8 cellular contexts compared by ENCODE assay signal in the genomic region with DNA sequence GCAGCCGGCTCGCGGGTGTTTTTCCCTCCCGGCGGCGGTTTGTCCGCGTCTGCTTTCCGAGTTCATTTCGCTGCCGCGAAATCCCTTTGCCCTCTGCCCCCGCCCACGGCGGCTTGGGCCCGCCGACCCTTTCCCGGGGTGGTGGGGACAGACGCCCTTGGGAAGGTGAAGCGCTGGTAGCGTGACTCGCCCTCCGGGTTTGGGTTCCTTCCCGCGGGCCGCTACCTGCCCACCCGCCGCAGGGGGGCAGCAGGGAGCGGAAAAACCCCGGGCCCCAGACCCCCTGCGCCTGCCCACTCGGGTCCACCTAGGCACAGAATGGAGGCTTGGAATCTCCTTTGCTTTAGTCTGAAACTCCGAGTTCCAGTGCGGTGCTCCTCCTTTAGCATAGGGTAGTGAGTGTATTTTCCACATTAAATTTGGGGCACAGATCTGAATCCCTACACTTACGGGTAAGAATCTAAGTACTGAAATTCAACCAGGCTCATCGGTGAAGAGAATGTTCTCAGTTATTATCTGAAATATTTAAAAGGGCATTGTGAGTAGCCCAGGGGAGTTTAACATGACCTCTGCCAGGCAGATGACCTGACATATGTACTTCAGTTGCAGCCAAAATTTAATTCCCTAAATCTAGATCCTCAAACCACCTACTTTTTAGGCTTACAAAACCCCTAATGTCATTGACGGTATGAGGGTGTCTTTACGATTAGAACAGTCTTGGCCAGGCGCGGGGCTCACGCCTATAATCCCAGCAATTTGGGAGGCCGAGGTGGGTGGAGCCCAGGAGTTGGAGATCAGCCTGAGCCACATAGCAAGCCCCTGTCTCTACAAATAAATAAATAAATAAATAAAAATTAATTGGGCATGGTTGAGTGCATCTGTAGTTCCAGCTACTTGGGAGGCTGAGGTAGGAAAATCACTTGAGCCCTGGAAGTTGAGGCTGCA. TPM values are rescaled to one million over a fixed set of nuclear protein-coding genes. Genes with fewer than 3 reads are reported as not detected.
DNase-seq lines count a peak whose midpoint lies in the region; ATAC-seq and TF ChIP-seq lines count a peak whose summit lies in the region.

No MANE protein-coding gene starts in this region.

- peak overlapping the region; percentile 84 for H3K4me3 Mint-ChIP-seq in natural killer cell

- no peaks in the 10 kb centered on the region for H3K27me3 Mint-ChIP-seq in natural killer cell (ENCODE audit: low read depth in 2 of 2)

- ATAC-seq in GM19043 (IDR thresholded peaks at IDR 0.05; ENCODE audit: low read depth, unreplicated experiment) = peak; percentile 38
- peak; percentile 57 for ATAC-seq in HG03354 (IDR thresholded peaks at IDR 0.05; ENCODE audit: poor library complexity, severe bottlenecking, unreplicated experiment)
- peak; percentile 52 to 61 (median 57) for ATAC-seq in natural killer cell
- ATAC-seq in stimulated activated naive CD8-positive, alpha-beta T cell treated with anti-CD3 and anti-CD28 coated beads, Interleukin-15, Interleukin-2, amounts not matched to agents 100 U/mL and 50 U/mL, for 24 hours = peak; percentile 55

- peak overlapping the region; percentile 95 to 97 for H3K27ac ChIP-seq in esophagus (ENCODE audit: low read depth in 2 of 2, low read length in 1 of 2)

- no peaks in the 10 kb centered on the region for H3K4me1 ChIP-seq in BE2C
- peaks cover 0 to 5% of the 10 kb centered on the region in 2 donors for H3K4me1 ChIP-seq in esophagus (ENCODE audit: control insufficient read depth in 2 of 2, insufficient read depth in 2 of 2, low read length in 1 of 2)

- H3K36me3 ChIP-seq in BE2C (peaks cover 69% of the 10 kb centered on the region), esophagus (ENCODE audit: control insufficient read depth in 2 of 2, insufficient read depth in 2 of 2, low read length in 1 of 2) (peaks cover 0 to 12% of the 10 kb centered on the region in 2 donors)

- no peaks in the 10 kb centered on the region for H3K36me3 Mint-ChIP-seq in natural killer cell

- H3K4me1 Mint-ChIP-seq in natural killer cell = peaks cover 10 to 25% of the 10 kb centered on the region in 2 donors

- no peaks in the 10 kb centered on the region for H3K27me3 ChIP-seq in BE2C
- H3K27me3 ChIP-seq in esophagus (ENCODE audit: control insufficient read depth in 1 of 2, insufficient read depth in 2 of 2, low read length in 2 of 2) = no peaks in the 10 kb centered on the region

- WGBS in esophagus, 2 donors = 11 to 13% methylated on average over 42 of the region's 42 CpGs

- intact Hi-C loops in natural killer cell (cut with micrococcal nuclease) = loop anchor here (1.0 to 5.0 kb wide), 3 partner anchors 94 to 300 kb away; a partner anchor contains a TSS

- peak; percentile 85 for DNase-seq in BE2C
- peak; percentile 35 for DNase-seq in NOMO-1 treated with dmso at 0.1 percent for 144 hours (lab: John Stamatoyannopoulos, UW; ENCODE audit: unreplicated experiment)
- peak; percentile 64 for DNase-seq in activated T-cell treated with anti-CD3 and anti-CD28 coated beads for 1 hour (ENCODE audit: low read depth)
- peak; percentile 54 for DNase-seq in natural killer cell
- peak; percentile 85 for DNase-seq in stimulated activated naive CD8-positive, alpha-beta T cell treated with anti-CD3 and anti-CD28 coated beads, Interleukin-15, Interleukin-2, amounts not matched to agents 100 U/mL and 50 U/mL, for 24 hours

- no peaks in the 10 kb centered on the region for H3K9me3 ChIP-seq in BE2C
- H3K9me3 ChIP-seq in esophagus (ENCODE audit: control insufficient read depth in 2 of 2, insufficient read depth in 1 of 2, low read depth in 1 of 2, low read length in 1 of 2) = no peaks in the 10 kb centered on the region

- H3K4me3 ChIP-seq in BE2C (ENCODE audit: low read depth, low read length) = peak overlapping the region; percentile 94
- H3K4me3 ChIP-seq in esophagus (ENCODE audit: low read depth in 1 of 2, low read length in 2 of 2) = peak overlapping the region; percentile 85 to 96

- H3K9me3 Mint-ChIP-seq in natural killer cell = no peaks in the 10 kb centered on the region

- peak; percentile 74 for TF ChIP-seq CTCF in BE2C (IDR thresholded peaks at IDR 0.05; ENCODE audit: low read depth, low read length)
- TF ChIP-seq CTCF in natural killer cell (IDR thresholded peaks at IDR 0.05) = peak; percentile 67

- H3K27ac Mint-ChIP-seq in natural killer cell = peak overlapping the region; percentile 46 to 93

RNA-seq across cellular contexts. Expression of a gene that starts 1.0 kb away (rescaled TPM):
- 799 TPM for polyA plus RNA-seq in BE2C (2012; ENCODE audit: insufficient read depth, insufficient read length, low read depth)
- 100 to 1,000 TPM; 640 to 840 TPM for polyA plus RNA-seq in esophagus
- total RNA-seq in natural killer cell = 100 to 1,000 TPM; 100 to 109 (median 101) TPM

RNA-seq across cellular contexts. Expression of a gene that starts 13.9 kb away (rescaled TPM):
- 506 TPM for polyA plus RNA-seq in BE2C (2012; ENCODE audit: insufficient read depth, insufficient read length, low read depth)
- 100 to 1,000 TPM; 142 to 171 TPM for polyA plus RNA-seq in esophagus
- 10 to 100 TPM; 14.7 to 17.8 (median 15.0) TPM for total RNA-seq in natural killer cell

RNA-seq across cellular contexts. Expression of a gene that starts 46.6 kb away (rescaled TPM):
- polyA plus RNA-seq in BE2C (2012; ENCODE audit: insufficient read depth, insufficient read length, low read depth) = 47.6 TPM
- polyA plus RNA-seq in esophagus = 10 to 100 TPM; 12.7 to 15.1 TPM
- total RNA-seq in natural killer cell = 10 to 100 TPM; 78.1 to 91.7 (median 90.3) TPM

Comparison
In these comparisons a context has a peak if more than half of its experiments do, and no peak if none do; other contexts are left out.
1. Peak in every context shown above with its lines: DNase-seq, ATAC-seq, H3K4me3 ChIP-seq and H3K27ac ChIP-seq.
2. DNase-seq: peak in every context shown above with its lines; median percentile 85 in BE2C; 85 in stimulated activated naive CD8-positive, alpha-beta T cell treated with anti-CD3 and anti-CD28 coated beads, Interleukin-15, Interleukin-2, amounts not matched to agents 100 U/mL and 50 U/mL, for 24 hours; 64 in activated T-cell treated with anti-CD3 and anti-CD28 coated beads for 1 hour; 54 in natural killer cell; 35 in NOMO-1 treated with dmso at 0.1 percent for 144 hours.